ENCODE assay signal across 30 cellular contexts in the genomic region with DNA sequence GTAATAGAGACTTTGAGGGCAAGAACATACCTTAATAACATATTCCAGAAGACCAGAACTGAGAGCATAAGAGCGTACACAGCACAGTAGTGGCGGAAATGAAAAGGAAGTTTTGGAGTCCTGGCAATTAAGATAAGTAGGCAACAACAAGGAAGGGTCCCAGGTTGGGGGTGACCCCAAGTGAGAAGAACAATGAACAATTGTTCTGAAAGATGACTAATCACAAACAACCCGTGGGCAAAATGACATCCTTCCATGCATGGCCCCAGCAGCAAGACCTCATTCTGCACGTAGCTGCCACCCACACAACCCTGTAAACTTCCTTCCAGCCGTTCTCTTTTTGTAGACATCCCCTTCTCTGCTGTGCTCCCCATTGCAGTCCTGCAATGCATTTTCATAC.
DNase-seq lines count a peak whose midpoint lies in the region; ATAC-seq lines count a peak whose summit lies in the region.
"Had no signal": no experiment of that assay in that cellular context is flagged by ENCODE, and none has a peak within 500 bp of the region (broad histone marks: within the 10 kb centered on the region; RNA-seq: fewer than 3 reads in every experiment).

No MANE protein-coding gene starts in this region.

- H2BK12ac ChIP-seq in neuronal stem cell (ENCODE audit: low read length) = no peak overlapping the region

- no peaks in the 10 kb centered on the region for H3K9me3 ChIP-seq in neuronal stem cell (replicated peaks in 1 of 2; ENCODE audit: control insufficient read depth in 2 of 2, insufficient read depth in 1 of 2, low read depth in 1 of 2, low read length in 2 of 2)
- H3K9me3 ChIP-seq: body of pancreas, mucosa of descending colon, sigmoid colon, thyroid gland had no signal

- H3K36me3 ChIP-seq in neuronal stem cell (replicated peaks in 1 of 2; ENCODE audit: control insufficient read depth in 2 of 2, insufficient read depth in 2 of 2, low read length in 2 of 2) = no peaks in the 10 kb centered on the region
- H3K36me3 ChIP-seq: sigmoid colon, thyroid gland had no signal

- DNase-seq in dermis microvascular lymphatic vessel endothelial cell (ENCODE audit: low read depth in 2 of 2) (peak; percentile 73 to 97), neuronal stem cell (ENCODE audit: low spot score) (no peak), DMS153 treated with DMSO at 0.1 percent for 48 hours (lab: John Stamatoyannopoulos, UW; ENCODE audit: unreplicated experiment) (no peak)
- DNase-seq: activated B cell treated with CpG ODN at 0.5 μM for 24 hours; activated CD4-positive, alpha-beta memory T cell treated with anti-CD3 and anti-CD28 coated beads, Interleukin-2, amount 10 ng/mL, durations not matched to agents 7 days and 5 days; activated gamma-delta T cell; activated T-cell treated with anti-CD3 and anti-CD28 coated beads for 4 hours; body of pancreas; effector CD8-positive, alpha-beta T cell; H7; hippocampal formation; left ventricle myocardium superior; mucosa of descending colon; NCI-H1105 treated with DMSO at 0.1 percent for 48 hours; NCI-H2029 treated with DMSO at 0.1 percent for 48 hours; NCI-H82; PC-3; posterior cingulate gyrus; SHP77; sigmoid colon; stimulated activated naive CD8-positive, alpha-beta T cell treated with anti-CD3 and anti-CD28 coated beads, Interleukin-15, amount 100 ng/mL, for 72 hours; T1000; thyroid gland had no signal

- no peak overlapping the region for H3K18ac ChIP-seq in neuronal stem cell (ENCODE audit: low read length)

- H3K4ac ChIP-seq in neuronal stem cell (ENCODE audit: low read length) = no peak overlapping the region

- no peak overlapping the region for H3K4me3 ChIP-seq in neuronal stem cell (ENCODE audit: low read length in 2 of 2)
- H3K4me3 ChIP-seq: body of pancreas, mucosa of descending colon, sigmoid colon, thyroid gland had no signal

- no peak overlapping the region for H2BK15ac ChIP-seq in neuronal stem cell (ENCODE audit: low read length)

- no peak overlapping the region for H2BK5ac ChIP-seq in neuronal stem cell (ENCODE audit: low read length)

- H2AFZ ChIP-seq in neuronal stem cell (ENCODE audit: low read length) = peak overlapping the region; percentile 24

- H3K79me1 ChIP-seq in neuronal stem cell (ENCODE audit: low read depth, low read length) = no peaks in the 10 kb centered on the region

- ATAC-seq in GM18858 (IDR thresholded peaks at IDR 0.05; ENCODE audit: unreplicated experiment) = peak; percentile 53
- peak; percentile 78 for ATAC-seq in HG03442 (IDR thresholded peaks at IDR 0.05; ENCODE audit: unreplicated experiment)
- ATAC-seq in GM19395 (IDR thresholded peaks at IDR 0.05; ENCODE audit: unreplicated experiment) = no peak
- ATAC-seq in GM19351 (IDR thresholded peaks at IDR 0.05; ENCODE audit: unreplicated experiment) = no peak
- ATAC-seq in HG02571 (IDR thresholded peaks at IDR 0.05; ENCODE audit: unreplicated experiment) = no peak
- ATAC-seq: body of pancreas; esophagus mucosa; left ventricle myocardium superior; mucosa of descending colon; PC-3; stimulated activated naive CD8-positive, alpha-beta T cell treated with anti-CD3 and anti-CD28 coated beads, Interleukin-15, amount 100 ng/mL, for 72 hours had no signal

- no peak overlapping the region for H4K8ac ChIP-seq in neuronal stem cell (ENCODE audit: low read depth, low read length)

- no peaks in the 10 kb centered on the region for H3K4me1 ChIP-seq in neuronal stem cell (ENCODE audit: control insufficient read depth in 2 of 2, insufficient read depth in 1 of 2, low read depth in 1 of 2, low read length in 2 of 2)
- H3K4me1 ChIP-seq: body of pancreas, sigmoid colon, thyroid gland had no signal

- no peak overlapping the region for H3K9ac ChIP-seq in neuronal stem cell (ENCODE audit: low read depth, low read length, poor library complexity)

- no peak overlapping the region for H3K23ac ChIP-seq in neuronal stem cell (ENCODE audit: low read depth, low read length, poor library complexity)

- no peak overlapping the region for H4K91ac ChIP-seq in neuronal stem cell (ENCODE audit: low read depth, low read length, poor library complexity)

- H3K4me2 ChIP-seq in neuronal stem cell (ENCODE audit: insufficient read depth, low read length, poor library complexity, severe bottlenecking) = no peak overlapping the region

- no peak overlapping the region for H2AK5ac ChIP-seq in neuronal stem cell (ENCODE audit: low read depth, low read length)

- no peaks in the 10 kb centered on the region for H3K27me3 ChIP-seq in neuronal stem cell (ENCODE audit: control insufficient read depth in 3 of 3, insufficient read depth in 3 of 3, low read depth in 1 of 3, low read length in 3 of 3)
- H3K27me3 ChIP-seq: body of pancreas, sigmoid colon, thyroid gland had no signal

- no CpG with 5 or more reads among the region's 5 CpGs for WGBS in neuronal stem cell (ENCODE audit: extremely low coverage in 2 of 2, insufficient read length in 2 of 2, insufficient replicate concordance in 1 of 2), 2 donors

- H3K14ac ChIP-seq in neuronal stem cell (ENCODE audit: low read length) = no peak overlapping the region

- no peak overlapping the region for H3K27ac ChIP-seq in neuronal stem cell (replicated peaks; ENCODE audit: low read length)
- H3K27ac ChIP-seq: body of pancreas, C4-2B, sigmoid colon, thyroid gland had no signal

- H2BK120ac ChIP-seq in neuronal stem cell (ENCODE audit: low read depth, low read length) = no peak overlapping the region

Comparison
In these comparisons a context has a peak if more than half of its experiments do, and no peak if none do; other contexts are left out.
1. ATAC-seq: peak in GM18858 (single experiment) and HG03442 (single experiment); none in GM19395 (single experiment), GM19351 (single experiment) and HG02571 (single experiment).
2. DNase-seq: peak in dermis microvascular lymphatic vessel endothelial cell (2 of 2); none in neuronal stem cell (single experiment) and DMS153 treated with DMSO at 0.1 percent for 48 hours (single experiment).